Comparison of ENCODE assay signal across 11 cellular contexts in genomic region chr10:687583-688286, GRCh38. TPM values are rescaled to one million over a fixed set of nuclear protein-coding genes. Genes with fewer than 3 reads are reported as not detected.
A peak's percentile ranks its signal among the peaks of the same experiment; 100 is the strongest.
DNase-seq lines count a peak whose midpoint lies in the region; ATAC-seq, FAIRE-seq and TF ChIP-seq lines count a peak whose summit lies in the region.
"Had no signal": no experiment of that assay in that cellular context is flagged by ENCODE, and none has a peak within 500 bp of the region (broad histone marks: within the 10 kb centered on the region; RNA-seq: fewer than 3 reads in every experiment).

No MANE protein-coding gene starts in this region.

- H3K27ac Mint-ChIP-seq in natural killer cell (no peak overlapping the region), neural crest cell (ENCODE audit: unreplicated experiment) (no peak overlapping the region)
- no peak overlapping the region for H3K27ac Mint-ChIP-seq in natural killer cell treated with Interleukin-12 subunit alpha and Interleukin-12 subunit beta and Interleukin-15 and Interleukin-18, amount 100 ng/mL, for 72 hours
- H3K27ac Mint-ChIP-seq in activated CD4-positive, alpha-beta T cell treated with anti-CD3 and anti-CD28 coated beads, Interleukin-2, amount 10 ng/mL, durations not matched to agents 7 days and 5 days = no peak overlapping the region

- H3K9me1 ChIP-seq in endothelial cell of umbilical vein (replicated peaks; ENCODE audit: control insufficient read depth, extremely low read depth, insufficient read depth, low read length) = no peaks in the 10 kb centered on the region

- H3K9ac ChIP-seq in endothelial cell of umbilical vein (replicated peaks; ENCODE audit: extremely low read depth, insufficient read depth, low read length) = no peak overlapping the region

- H3K9me3 Mint-ChIP-seq in natural killer cell = no peaks in the 10 kb centered on the region
- H3K9me3 Mint-ChIP-seq in natural killer cell treated with Interleukin-12 subunit alpha and Interleukin-12 subunit beta and Interleukin-15 and Interleukin-18, amount 100 ng/mL, for 72 hours = no peaks in the 10 kb centered on the region
- H3K9me3 Mint-ChIP-seq in neural crest cell = peaks cover 2% of the 10 kb centered on the region
- H3K9me3 Mint-ChIP-seq in activated CD4-positive, alpha-beta T cell treated with anti-CD3 and anti-CD28 coated beads, Interleukin-2, amount 10 ng/mL, durations not matched to agents 7 days and 5 days = no peaks in the 10 kb centered on the region

- DNase-seq in natural killer cell (no peak), endothelial cell of umbilical vein (ENCODE audit: low read depth, low spot score) (no peak), neural crest cell (ENCODE audit: low read depth, low spot score) (no peak), retina (no peak)
- DNase-seq in natural killer cell treated with Interleukin-12 subunit alpha and Interleukin-12 subunit beta and Interleukin-15 and Interleukin-18, amount 100 ng/mL, for 72 hours (ENCODE audit: low spot score) = no peak
- DNase-seq in activated CD4-positive, alpha-beta T cell treated with anti-CD3 and anti-CD28 coated beads, Interleukin-2, amount 10 ng/mL, durations not matched to agents 7 days and 5 days = no peak
- DNase-seq: CD8-positive, alpha-beta memory T cell; central memory CD4-positive, alpha-beta T cell; SHP77 treated with DMSO at 0.1 percent for 48 hours had no signal

- no peaks in the 10 kb centered on the region for H3K27me3 ChIP-seq in endothelial cell of umbilical vein (ENCODE audit: control insufficient read depth in 2 of 2, insufficient read depth in 2 of 2, low read length in 2 of 2)

- H3K4me3 ChIP-seq in endothelial cell of umbilical vein (replicated peaks in 1 of 3; ENCODE audit: insufficient read depth in 1 of 3, low read depth in 1 of 3, low read length in 3 of 3) = no peak overlapping the region

- H3K36me3 Mint-ChIP-seq in natural killer cell = no peaks in the 10 kb centered on the region
- H3K36me3 Mint-ChIP-seq in natural killer cell treated with Interleukin-12 subunit alpha and Interleukin-12 subunit beta and Interleukin-15 and Interleukin-18, amount 100 ng/mL, for 72 hours = no peaks in the 10 kb centered on the region
- no peaks in the 10 kb centered on the region for H3K36me3 Mint-ChIP-seq in neural crest cell (ENCODE audit: low read depth)
- no peaks in the 10 kb centered on the region for H3K36me3 Mint-ChIP-seq in activated CD4-positive, alpha-beta T cell treated with anti-CD3 and anti-CD28 coated beads, Interleukin-2, amount 10 ng/mL, durations not matched to agents 7 days and 5 days (ENCODE audit: low read depth)
- H3K36me3 Mint-ChIP-seq: CD8-positive, alpha-beta memory T cell had no signal

- TF ChIP-seq CTCF in natural killer cell (IDR thresholded peaks at IDR 0.05) (no peak), endothelial cell of umbilical vein (IDR thresholded peaks at IDR 0.05; ENCODE audit: extremely low read depth in 1 of 2, insufficient read depth in 1 of 2, low read depth in 1 of 2, low read length in 2 of 2) (no peak), neural crest cell (conservative IDR thresholded peaks at IDR 0.05) (no peak)

- H3K27me3 Mint-ChIP-seq in natural killer cell (ENCODE audit: low read depth in 2 of 2) = peaks cover 31 to 44% of the 10 kb centered on the region in 2 donors
- H3K27me3 Mint-ChIP-seq in natural killer cell treated with Interleukin-12 subunit alpha and Interleukin-12 subunit beta and Interleukin-15 and Interleukin-18, amount 100 ng/mL, for 72 hours = peaks cover 41 to 50% of the 10 kb centered on the region in 2 donors
- peaks cover 7% of the 10 kb centered on the region for H3K27me3 Mint-ChIP-seq in neural crest cell (ENCODE audit: low read depth)
- H3K27me3 Mint-ChIP-seq in activated CD4-positive, alpha-beta T cell treated with anti-CD3 and anti-CD28 coated beads, Interleukin-2, amount 10 ng/mL, durations not matched to agents 7 days and 5 days = peaks cover 37% of the 10 kb centered on the region

- TF ChIP-seq POLR2A in endothelial cell of umbilical vein (IDR thresholded peaks at IDR 0.05; ENCODE audit: low read depth, low read length) = no peak

- H3K79me2 ChIP-seq in endothelial cell of umbilical vein (ENCODE audit: control insufficient read depth, insufficient read depth, low read length) = no peaks in the 10 kb centered on the region

- H3K4me3 Mint-ChIP-seq in natural killer cell (peak overlapping the region; percentile 39), neural crest cell (peak overlapping the region; percentile 93)
- H3K4me3 Mint-ChIP-seq in natural killer cell treated with Interleukin-12 subunit alpha and Interleukin-12 subunit beta and Interleukin-15 and Interleukin-18, amount 100 ng/mL, for 72 hours = no peak overlapping the region
- no peak overlapping the region for H3K4me3 Mint-ChIP-seq in activated CD4-positive, alpha-beta T cell treated with anti-CD3 and anti-CD28 coated beads, Interleukin-2, amount 10 ng/mL, durations not matched to agents 7 days and 5 days

- BruUV-seq in endothelial cell of umbilical vein (replicated peaks; lab: Mats Ljungman, UMichigan) = TSS peak; percentile 29

- no peak for FAIRE-seq in endothelial cell of umbilical vein (lab: Jason Lieb, UNC)

- no peak overlapping the region for H3K4me2 ChIP-seq in endothelial cell of umbilical vein (ENCODE audit: insufficient read depth, low read length)

- no peaks in the 10 kb centered on the region for H3K36me3 ChIP-seq in endothelial cell of umbilical vein (ENCODE audit: control insufficient read depth in 2 of 2, extremely low read depth in 1 of 2, insufficient read depth in 2 of 2, low read length in 2 of 2)

- H3K27ac ChIP-seq in endothelial cell of umbilical vein (ENCODE audit: insufficient read depth, low read depth, low read length) = no peak overlapping the region

- peaks cover 3% of the 10 kb centered on the region for H3K4me1 ChIP-seq in endothelial cell of umbilical vein (ENCODE audit: control insufficient read depth, extremely low read depth, insufficient read depth, low read length)

- H3K4me1 Mint-ChIP-seq in natural killer cell (peaks cover 0 to 5% of the 10 kb centered on the region in 2 donors), neural crest cell (peaks cover 63% of the 10 kb centered on the region)
- peaks cover 0 to 7% of the 10 kb centered on the region in 2 donors for H3K4me1 Mint-ChIP-seq in natural killer cell treated with Interleukin-12 subunit alpha and Interleukin-12 subunit beta and Interleukin-15 and Interleukin-18, amount 100 ng/mL, for 72 hours (ENCODE audit: low read depth in 2 of 2)
- no peaks in the 10 kb centered on the region for H3K4me1 Mint-ChIP-seq in activated CD4-positive, alpha-beta T cell treated with anti-CD3 and anti-CD28 coated beads, Interleukin-2, amount 10 ng/mL, durations not matched to agents 7 days and 5 days

- H4K20me1 ChIP-seq in endothelial cell of umbilical vein (replicated peaks; ENCODE audit: control insufficient read depth, extremely low read depth, insufficient read depth, low read length) = no peaks in the 10 kb centered on the region

- dilution Hi-C loops in endothelial cell of umbilical vein (cut with MboI; ENCODE audit: extremely low pct_ligation_motif_present, low sequenced_read_pairs) = no loop called here

- no peaks in the 10 kb centered on the region for H3K9me3 ChIP-seq in endothelial cell of umbilical vein (replicated peaks; ENCODE audit: control insufficient read depth, insufficient read depth, low read length)

- intact Hi-C loops in natural killer cell (cut with micrococcal nuclease) = no loop called here
- intact Hi-C loops in endothelial cell of umbilical vein (cut with micrococcal nuclease) = loop anchor here (1.0 kb wide), 1 partner anchor 176 kb away; no protein-coding TSS in a partner anchor

- no peak overlapping the region for H2AFZ ChIP-seq in endothelial cell of umbilical vein (ENCODE audit: low read depth, low read length)

- POLR2A ChIA-PET in endothelial cell of umbilical vein (lab: Charles Lee) = no interaction called here
- POLR2A ChIA-PET in activated CD4-positive, alpha-beta T cell treated with anti-CD3 and anti-CD28 coated beads, Interleukin-2, amount 10 ng/mL, durations not matched to agents 7 days and 5 days (lab: Charles Lee) = no interaction called here

- no peak for ATAC-seq in natural killer cell
- no peak for ATAC-seq in natural killer cell treated with Interleukin-12 subunit alpha and Interleukin-12 subunit beta and Interleukin-15 and Interleukin-18, amount 100 ng/mL, for 72 hours
- ATAC-seq in GM19023 (IDR thresholded peaks at IDR 0.05; ENCODE audit: unreplicated experiment) = no peak
- ATAC-seq in HG03196 (IDR thresholded peaks at IDR 0.05; ENCODE audit: unreplicated experiment) = no peak

- CTCF ChIA-PET in endothelial cell of umbilical vein (lab: Charles Lee) = interaction anchor here (1.6 kb wide), 1 partner anchor 10 kb away, joined by 3 read pairs; no protein-coding TSS in a partner anchor
- CTCF ChIA-PET in activated CD4-positive, alpha-beta T cell treated with anti-CD3 and anti-CD28 coated beads, Interleukin-2, amount 10 ng/mL, durations not matched to agents 7 days and 5 days (lab: Charles Lee) = no interaction called here

TF ChIP-seq in endothelial cell of umbilical vein, 7 proteins besides CTCF, POLR2A, EP300 and RAD21 (continues in another document):
- TF ChIP-seq MYC (IDR thresholded peaks at IDR 0.05; ENCODE audit: low read depth, low read length) = no peak
- TF ChIP-seq POLR2AphosphoS5 (IDR thresholded peaks at IDR 0.05; ENCODE audit: insufficient read depth, low read depth, low read length) = no peak
- TF ChIP-seq JUN (IDR thresholded peaks at IDR 0.05; ENCODE audit: borderline replicate concordance, insufficient read depth, insufficient read length, low read depth) = no peak
- TF ChIP-seq EZH2 (IDR thresholded peaks at IDR 0.05; ENCODE audit: borderline replicate concordance, low read depth, low read length, severe bottlenecking) = no peak
- no peak for TF ChIP-seq FOS (IDR thresholded peaks at IDR 0.05; ENCODE audit: borderline replicate concordance, insufficient read depth, low read length)

RNA-seq across cellular contexts. Expression of gene DIP2C, which starts 1.7 kb away (rescaled TPM):
- total RNA-seq in natural killer cell = 1 to 10 TPM; 1.5 to 5.8 (median 3.8) TPM
- total RNA-seq in natural killer cell treated with Interleukin-12 subunit alpha and Interleukin-12 subunit beta and Interleukin-15 and Interleukin-18, amount 100 ng/mL, for 72 hours = under 1 TPM; 0.57 to 0.98 TPM
- 10.1 and 10.7 TPM in 2 replicates for total RNA-seq in endothelial cell of umbilical vein
- polyA plus RNA-seq in endothelial cell of umbilical vein = 3.0 and 3.6 TPM in 2 replicates
- 2.7 and 3.1 TPM in 2 replicates for polyA plus RNA-seq in endothelial cell of umbilical vein (2011; cell fraction: cytosol; rRNA removed)
- polyA plus RNA-seq in endothelial cell of umbilical vein (2011; cell fraction: nucleus; rRNA removed) = 6.3 and 8.1 TPM in 2 replicates
- 4.1 and 6.6 TPM in 2 replicates for polyA plus RNA-seq in endothelial cell of umbilical vein (2012)
- 9.4 and 10.9 TPM in 2 replicates for polyA minus RNA-seq in endothelial cell of umbilical vein
- 0.61 TPM for polyA minus RNA-seq in endothelial cell of umbilical vein (2011; cell fraction: cytosol; rRNA and poly(A)+ RNA removed)
- polyA minus RNA-seq in endothelial cell of umbilical vein (2011; cell fraction: nucleus; rRNA and poly(A)+ RNA removed) = 6.8 and 9.8 TPM in 2 replicates
- total RNA-seq in neural crest cell = 21.7 and 22.7 TPM in 2 replicates
- 1 to 10 TPM; 2.0 to 2.3 TPM for total RNA-seq in activated CD4-positive, alpha-beta T cell treated with anti-CD3 and anti-CD28 coated beads, Interleukin-2, amount 10 ng/mL, durations not matched to agents 7 days and 5 days

Comparison
In these comparisons a context has a peak if more than half of its experiments do, and no peak if none do; other contexts are left out.
1. H3K4me3 Mint-ChIP-seq: peak in natural killer cell (single experiment) and neural crest cell (single experiment); none in natural killer cell treated with Interleukin-12 subunit alpha and Interleukin-12 subunit beta and Interleukin-15 and Interleukin-18, amount 100 ng/mL, for 72 hours (single experiment) and activated CD4-positive, alpha-beta T cell treated with anti-CD3 and anti-CD28 coated beads, Interleukin-2, amount 10 ng/mL, durations not matched to agents 7 days and 5 days (single experiment).